In the genomic region with DNA sequence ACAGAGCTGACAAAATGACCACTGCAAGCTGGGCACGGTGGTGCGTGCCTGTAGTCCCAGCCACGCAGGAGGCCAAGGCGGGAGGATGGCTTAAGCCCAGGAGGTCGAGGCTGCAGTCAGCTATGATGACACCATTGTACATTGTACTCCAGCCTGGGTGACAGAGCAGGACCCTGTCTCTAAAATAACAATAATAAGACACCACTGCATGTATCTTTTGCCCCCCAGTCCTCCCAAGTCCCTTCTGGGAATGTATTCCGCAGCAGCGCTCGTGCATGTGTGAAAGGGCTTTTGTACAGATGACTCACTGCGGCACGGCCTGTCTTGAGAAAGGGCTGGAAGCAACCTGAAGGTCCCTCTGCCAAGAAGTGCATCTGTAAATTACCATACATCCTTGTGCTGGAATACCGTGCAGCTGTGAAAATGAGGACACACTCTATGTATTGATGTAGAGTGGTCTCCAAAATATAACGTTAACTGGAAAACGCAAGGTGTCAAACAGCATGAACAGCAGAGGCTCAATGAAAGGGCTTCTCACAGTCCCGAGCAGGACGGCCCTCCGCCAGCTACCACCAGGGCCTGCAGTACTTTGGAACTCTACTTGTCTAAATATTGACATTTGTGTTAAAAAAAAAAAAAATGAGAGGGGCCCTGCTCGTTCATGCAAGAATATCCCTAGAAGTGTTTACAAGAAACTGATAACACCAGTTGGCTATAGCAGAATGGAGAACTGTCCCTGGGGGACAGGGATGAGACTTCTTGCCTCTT, we compare ENCODE assay signal across 1 cellular context.
TF ChIP-seq lines count a peak whose summit lies in the region.

No MANE protein-coding gene starts in this region.

TF ChIP-seq in K562, 482 proteins besides CTCF, POLR2A, EP300 and RAD21:
- no peak for TF ChIP-seq ZNF324 (CRISPR knock-in tag; IDR thresholded peaks at IDR 0.05)
- TF ChIP-seq MIER1 (IDR thresholded peaks at IDR 0.05; ENCODE audit: low read depth): no peak
- no peak for TF ChIP-seq NFE2 (IDR thresholded peaks at IDR 0.05; ENCODE audit: low read depth)
- TF ChIP-seq, protein P1, sequence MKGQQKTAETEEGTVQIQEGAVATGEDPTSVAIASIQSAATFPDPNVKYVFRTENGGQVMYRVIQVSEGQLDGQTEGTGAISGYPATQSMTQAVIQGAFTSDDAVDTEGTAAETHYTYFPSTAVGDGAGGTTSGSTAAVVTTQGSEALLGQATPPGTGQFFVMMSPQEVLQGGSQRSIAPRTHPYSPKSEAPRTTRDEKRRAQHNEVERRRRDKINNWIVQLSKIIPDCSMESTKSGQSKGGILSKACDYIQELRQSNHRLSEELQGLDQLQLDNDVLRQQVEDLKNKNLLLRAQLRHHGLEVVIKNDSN (CRISPR knock-in tag; IDR thresholded peaks at IDR 0.05): 0 out of 2 replicates have a peak, but pooled peaks have one; percentile 16
- no peak for TF ChIP-seq POU5F1 (IDR thresholded peaks at IDR 0.05; ENCODE audit: borderline replicate concordance, low read depth, low read length, partially characterized antibody)
